2 cellular contexts compared by ENCODE assay signal in genomic region chr4:184593461-184593860, GRCh38.
TF ChIP-seq lines count a peak whose summit lies in the region.

No MANE protein-coding gene starts in this region.

TF ChIP-seq in GM23338, 12 proteins besides CTCF, POLR2A, EP300 and RAD21:
- TF ChIP-seq EZH2 (IDR thresholded peaks at IDR 0.05; ENCODE audit: low read depth, unreplicated experiment) = no peak
- no peak for TF ChIP-seq CREB1 (CRISPR knock-in tag; IDR thresholded peaks at IDR 0.05; ENCODE audit: low read depth)
- no peak for TF ChIP-seq EZH2phosphoT487 (IDR thresholded peaks at IDR 0.05; ENCODE audit: unreplicated experiment)
- no peak for TF ChIP-seq STAT1 (IDR thresholded peaks at IDR 0.05; ENCODE audit: unreplicated experiment)
- no peak for TF ChIP-seq NANOG (IDR thresholded peaks at IDR 0.05; ENCODE audit: borderline replicate concordance)
- TF ChIP-seq ZNF331 (CRISPR knock-in tag; IDR thresholded peaks at IDR 0.05; ENCODE audit: low read depth) = no peak
- no peak for TF ChIP-seq POLR2AphosphoS5 (IDR thresholded peaks at IDR 0.05; ENCODE audit: low read depth)
- no peak for TF ChIP-seq ZNF462 (CRISPR knock-in tag; IDR thresholded peaks at IDR 0.05)
- no peak for TF ChIP-seq JUNB (IDR thresholded peaks at IDR 0.05; ENCODE audit: unreplicated experiment)
- no peak for TF ChIP-seq ZNF114 (CRISPR knock-in tag; IDR thresholded peaks at IDR 0.05)
- no peak for TF ChIP-seq REST (IDR thresholded peaks at IDR 0.05; ENCODE audit: unreplicated experiment)
- no peak for TF ChIP-seq ETS1 (IDR thresholded peaks at IDR 0.05)

TF ChIP-seq in K562, 482 proteins besides CTCF, POLR2A, EP300 and RAD21:
- no peak for TF ChIP-seq U2AF1 (optimal IDR thresholded peaks at IDR 0.05; ENCODE audit: low read depth, low read length)
- no peak for TF ChIP-seq ZEB2 (IDR thresholded peaks at IDR 0.05)
- no peak for TF ChIP-seq NCOA6 (IDR thresholded peaks at IDR 0.05)
- no peak for TF ChIP-seq DNMT1 (IDR thresholded peaks at IDR 0.05)
- no peak for TF ChIP-seq NUFIP1 (IDR thresholded peaks at IDR 0.05; ENCODE audit: partially characterized antibody)
- no peak for TF ChIP-seq ZSCAN29 (IDR thresholded peaks at IDR 0.05)
- no peak for TF ChIP-seq CBX3 (IDR thresholded peaks at IDR 0.05; ENCODE audit: borderline replicate concordance in 1 of 2, low read length in 2 of 2)
- TF ChIP-seq ZZZ3 (IDR thresholded peaks at IDR 0.05) = no peak
- no peak for TF ChIP-seq CSDE1 (IDR thresholded peaks at IDR 0.05)
- no peak for TF ChIP-seq DDX20 (tag; IDR thresholded peaks at IDR 0.05; ENCODE audit: low read depth)
- no peak for TF ChIP-seq HOMEZ (CRISPR knock-in tag; IDR thresholded peaks at IDR 0.05)
- no peak for TF ChIP-seq ZNF561 (CRISPR knock-in tag; conservative IDR thresholded peaks at IDR 0.05)
- TF ChIP-seq ZFPM2 (CRISPR knock-in tag; IDR thresholded peaks at IDR 0.05) = no peak
- TF ChIP-seq PTBP1 (IDR thresholded peaks at IDR 0.05; ENCODE audit: low read depth, low read length) = no peak
- TF ChIP-seq DLX4 (CRISPR knock-in tag; IDR thresholded peaks at IDR 0.05) = no peak
- TF ChIP-seq HDAC8 (tag; IDR thresholded peaks at IDR 0.05) = no peak
- TF ChIP-seq FOXK1 (CRISPR knock-in tag; IDR thresholded peaks at IDR 0.05; ENCODE audit: borderline replicate concordance) = no peak
- TF ChIP-seq CAMTA2 (CRISPR knock-in tag; conservative IDR thresholded peaks at IDR 0.05) = no peak
- TF ChIP-seq MXD1 (CRISPR knock-in tag; IDR thresholded peaks at IDR 0.05; ENCODE audit: borderline replicate concordance, poor library complexity, severe bottlenecking) = no peak
- TF ChIP-seq USF1 (CRISPR knock-in tag; IDR thresholded peaks at IDR 0.05) = no peak
